Comparison of ENCODE assay signal across 1 cellular context in the genomic region with DNA sequence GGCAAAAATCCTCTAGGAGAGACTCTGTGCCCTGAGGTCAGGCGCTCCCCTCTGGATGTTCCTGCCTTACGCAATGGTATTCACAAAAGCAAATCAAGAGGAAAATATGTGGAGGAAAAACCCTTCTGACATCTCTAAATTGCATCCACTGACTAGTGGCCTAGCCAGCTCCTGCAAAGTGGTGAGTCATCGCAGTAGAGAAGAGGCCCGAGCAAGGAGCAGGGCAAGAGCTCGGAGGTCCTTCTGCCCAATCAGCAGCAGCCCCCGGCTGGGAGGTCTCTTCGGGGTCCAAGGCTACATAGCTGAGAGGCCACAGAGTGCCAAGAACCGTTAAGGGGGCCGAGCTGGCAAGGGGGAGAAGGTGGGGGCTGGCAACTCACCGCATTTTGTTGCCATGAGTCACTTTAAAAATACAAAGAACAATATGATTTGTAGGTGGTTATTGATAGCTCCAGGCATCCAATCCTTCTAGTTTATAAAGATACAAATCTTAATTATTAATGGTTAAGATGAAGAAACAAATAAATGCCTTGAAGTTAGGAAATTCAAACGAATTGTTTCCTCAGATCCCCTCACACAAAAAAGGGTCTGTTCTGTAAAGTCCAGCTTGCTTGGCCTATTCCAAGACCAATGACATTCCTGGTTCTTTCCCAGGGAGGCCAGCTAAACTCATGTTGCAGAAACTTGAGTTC.
TF ChIP-seq lines count a peak whose summit lies in the region.

No MANE protein-coding gene starts in this region.

TF ChIP-seq in HepG2, 621 proteins besides CTCF, POLR2A, EP300 and RAD21 (continued from another document and continues in another):
- no peak for TF ChIP-seq FOXK1 (CRISPR knock-in tag; IDR thresholded peaks at IDR 0.05; ENCODE audit: borderline replicate concordance, low read depth)
- TF ChIP-seq FIP1L1 (IDR thresholded peaks at IDR 0.05; ENCODE audit: borderline replicate concordance, insufficient read depth, low read depth, low read length), result no peak
- TF ChIP-seq ZNF274 (CRISPR knock-in tag; IDR thresholded peaks at IDR 0.05), result no peak
- TF ChIP-seq SRY (CRISPR knock-in tag; IDR thresholded peaks at IDR 0.05), result 0 out of 2 replicates have a peak, but pooled peaks have one; percentile 45
- TF ChIP-seq JUND (CRISPR knock-in tag; IDR thresholded peaks at IDR 0.05), result peak; percentile 96
- TF ChIP-seq, protein P1, sequence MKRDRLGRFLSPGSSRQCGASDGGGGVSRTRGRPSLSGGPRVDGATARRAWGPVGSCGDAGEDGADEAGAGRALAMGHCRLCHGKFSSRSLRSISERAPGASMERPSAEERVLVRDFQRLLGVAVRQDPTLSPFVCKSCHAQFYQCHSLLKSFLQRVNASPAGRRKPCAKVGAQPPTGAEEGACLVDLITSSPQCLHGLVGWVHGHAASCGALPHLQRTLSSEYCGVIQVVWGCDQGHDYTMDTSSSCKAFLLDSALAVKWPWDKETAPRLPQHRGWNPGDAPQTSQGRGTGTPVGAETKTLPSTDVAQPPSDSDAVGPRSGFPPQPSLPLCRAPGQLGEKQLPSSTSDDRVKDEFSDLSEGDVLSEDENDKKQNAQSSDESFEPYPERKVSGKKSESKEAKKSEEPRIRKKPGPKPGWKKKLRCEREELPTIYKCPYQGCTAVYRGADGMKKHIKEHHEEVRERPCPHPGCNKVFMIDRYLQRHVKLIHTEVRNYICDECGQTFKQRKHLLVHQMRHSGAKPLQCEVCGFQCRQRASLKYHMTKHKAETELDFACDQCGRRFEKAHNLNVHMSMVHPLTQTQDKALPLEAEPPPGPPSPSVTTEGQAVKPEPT (CRISPR knock-in tag; IDR thresholded peaks at IDR 0.05; ENCODE audit: low read depth), result 0 out of 2 replicates have a peak, but pooled peaks have one; percentile 35
- TF ChIP-seq, protein P2, sequence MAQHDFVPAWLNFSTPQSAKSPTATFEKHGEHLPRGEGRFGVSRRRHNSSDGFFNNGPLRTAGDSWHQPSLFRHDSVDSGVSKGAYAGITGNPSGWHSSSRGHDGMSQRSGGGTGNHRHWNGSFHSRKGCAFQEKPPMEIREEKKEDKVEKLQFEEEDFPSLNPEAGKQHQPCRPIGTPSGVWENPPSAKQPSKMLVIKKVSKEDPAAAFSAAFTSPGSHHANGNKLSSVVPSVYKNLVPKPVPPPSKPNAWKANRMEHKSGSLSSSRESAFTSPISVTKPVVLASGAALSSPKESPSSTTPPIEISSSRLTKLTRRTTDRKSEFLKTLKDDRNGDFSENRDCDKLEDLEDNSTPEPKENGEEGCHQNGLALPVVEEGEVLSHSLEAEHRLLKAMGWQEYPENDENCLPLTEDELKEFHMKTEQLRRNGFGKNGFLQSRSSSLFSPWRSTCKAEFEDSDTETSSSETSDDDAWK (CRISPR knock-in tag; IDR thresholded peaks at IDR 0.05), result no peak
- TF ChIP-seq NR1H2 (CRISPR knock-in tag; IDR thresholded peaks at IDR 0.05; ENCODE audit: borderline replicate concordance, low read depth), result no peak
- no peak for TF ChIP-seq TOE1 (CRISPR knock-in tag; IDR thresholded peaks at IDR 0.05)
- TF ChIP-seq, protein P3, sequence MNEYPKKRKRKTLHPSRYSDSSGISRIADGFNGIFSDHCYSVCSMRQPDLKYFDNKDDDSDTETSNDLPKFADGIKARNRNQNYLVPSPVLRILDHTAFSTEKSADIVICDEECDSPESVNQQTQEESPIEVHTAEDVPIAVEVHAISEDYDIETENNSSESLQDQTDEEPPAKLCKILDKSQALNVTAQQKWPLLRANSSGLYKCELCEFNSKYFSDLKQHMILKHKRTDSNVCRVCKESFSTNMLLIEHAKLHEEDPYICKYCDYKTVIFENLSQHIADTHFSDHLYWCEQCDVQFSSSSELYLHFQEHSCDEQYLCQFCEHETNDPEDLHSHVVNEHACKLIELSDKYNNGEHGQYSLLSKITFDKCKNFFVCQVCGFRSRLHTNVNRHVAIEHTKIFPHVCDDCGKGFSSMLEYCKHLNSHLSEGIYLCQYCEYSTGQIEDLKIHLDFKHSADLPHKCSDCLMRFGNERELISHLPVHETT (CRISPR knock-in tag; conservative IDR thresholded peaks at IDR 0.05), result no peak
- no peak for TF ChIP-seq FOXK2 (IDR thresholded peaks at IDR 0.05)
- 0 out of 2 replicates have a peak, but pooled peaks have one; percentile 55 for TF ChIP-seq ZNF644 (CRISPR knock-in tag; IDR thresholded peaks at IDR 0.05; ENCODE audit: low read depth)
- TF ChIP-seq PAWR (CRISPR knock-in tag; IDR thresholded peaks at IDR 0.05; ENCODE audit: borderline replicate concordance), result no peak
- TF ChIP-seq, protein P4, sequence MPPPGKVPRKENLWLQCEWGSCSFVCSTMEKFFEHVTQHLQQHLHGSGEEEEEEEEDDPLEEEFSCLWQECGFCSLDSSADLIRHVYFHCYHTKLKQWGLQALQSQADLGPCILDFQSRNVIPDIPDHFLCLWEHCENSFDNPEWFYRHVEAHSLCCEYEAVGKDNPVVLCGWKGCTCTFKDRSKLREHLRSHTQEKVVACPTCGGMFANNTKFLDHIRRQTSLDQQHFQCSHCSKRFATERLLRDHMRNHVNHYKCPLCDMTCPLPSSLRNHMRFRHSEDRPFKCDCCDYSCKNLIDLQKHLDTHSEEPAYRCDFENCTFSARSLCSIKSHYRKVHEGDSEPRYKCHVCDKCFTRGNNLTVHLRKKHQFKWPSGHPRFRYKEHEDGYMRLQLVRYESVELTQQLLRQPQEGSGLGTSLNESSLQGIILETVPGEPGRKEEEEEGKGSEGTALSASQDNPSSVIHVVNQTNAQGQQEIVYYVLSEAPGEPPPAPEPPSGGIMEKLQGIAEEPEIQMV (CRISPR knock-in tag; IDR thresholded peaks at IDR 0.05; ENCODE audit: low read depth), result no peak
- no peak for TF ChIP-seq SSRP1 (CRISPR knock-in tag; IDR thresholded peaks at IDR 0.05)
- TF ChIP-seq, protein P5, sequence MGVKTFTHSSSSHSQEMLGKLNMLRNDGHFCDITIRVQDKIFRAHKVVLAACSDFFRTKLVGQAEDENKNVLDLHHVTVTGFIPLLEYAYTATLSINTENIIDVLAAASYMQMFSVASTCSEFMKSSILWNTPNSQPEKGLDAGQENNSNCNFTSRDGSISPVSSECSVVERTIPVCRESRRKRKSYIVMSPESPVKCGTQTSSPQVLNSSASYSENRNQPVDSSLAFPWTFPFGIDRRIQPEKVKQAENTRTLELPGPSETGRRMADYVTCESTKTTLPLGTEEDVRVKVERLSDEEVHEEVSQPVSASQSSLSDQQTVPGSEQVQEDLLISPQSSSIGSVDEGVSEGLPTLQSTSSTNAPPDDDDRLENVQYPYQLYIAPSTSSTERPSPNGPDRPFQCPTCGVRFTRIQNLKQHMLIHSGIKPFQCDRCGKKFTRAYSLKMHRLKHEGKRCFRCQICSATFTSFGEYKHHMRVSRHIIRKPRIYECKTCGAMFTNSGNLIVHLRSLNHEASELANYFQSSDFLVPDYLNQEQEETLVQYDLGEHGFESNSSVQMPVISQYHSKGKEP (CRISPR knock-in tag; IDR thresholded peaks at IDR 0.05), result no peak
- peak; percentile 98 for TF ChIP-seq FOSL2 (CRISPR knock-in tag; IDR thresholded peaks at IDR 0.05)
- TF ChIP-seq, protein P6, sequence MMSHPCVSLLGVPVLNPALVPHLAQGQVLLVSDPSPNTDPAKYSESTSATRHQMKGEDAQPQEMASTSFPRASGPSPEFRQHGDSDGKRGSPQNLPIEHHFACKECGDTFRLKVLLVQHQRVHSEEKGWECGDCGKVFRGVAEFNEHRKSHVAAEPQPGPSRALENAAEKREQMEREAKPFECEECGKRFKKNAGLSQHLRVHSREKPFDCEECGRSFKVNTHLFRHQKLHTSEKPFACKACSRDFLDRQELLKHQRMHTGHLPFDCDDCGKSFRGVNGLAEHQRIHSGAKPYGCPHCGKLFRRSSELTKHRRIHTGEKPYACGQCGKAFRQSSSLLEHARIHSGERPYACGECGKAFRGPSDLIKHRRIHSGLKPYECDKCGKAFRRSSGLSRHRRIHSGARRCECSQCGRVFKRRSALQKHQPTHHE (CRISPR knock-in tag; IDR thresholded peaks at IDR 0.05; ENCODE audit: borderline replicate concordance), result no peak
- no peak for TF ChIP-seq ZNF558 (CRISPR knock-in tag; IDR thresholded peaks at IDR 0.05; ENCODE audit: borderline replicate concordance)
- TF ChIP-seq, protein P7, sequence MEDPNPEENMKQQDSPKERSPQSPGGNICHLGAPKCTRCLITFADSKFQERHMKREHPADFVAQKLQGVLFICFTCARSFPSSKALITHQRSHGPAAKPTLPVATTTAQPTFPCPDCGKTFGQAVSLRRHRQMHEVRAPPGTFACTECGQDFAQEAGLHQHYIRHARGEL (CRISPR knock-in tag; IDR thresholded peaks at IDR 0.05), result no peak
- TF ChIP-seq, protein P8, sequence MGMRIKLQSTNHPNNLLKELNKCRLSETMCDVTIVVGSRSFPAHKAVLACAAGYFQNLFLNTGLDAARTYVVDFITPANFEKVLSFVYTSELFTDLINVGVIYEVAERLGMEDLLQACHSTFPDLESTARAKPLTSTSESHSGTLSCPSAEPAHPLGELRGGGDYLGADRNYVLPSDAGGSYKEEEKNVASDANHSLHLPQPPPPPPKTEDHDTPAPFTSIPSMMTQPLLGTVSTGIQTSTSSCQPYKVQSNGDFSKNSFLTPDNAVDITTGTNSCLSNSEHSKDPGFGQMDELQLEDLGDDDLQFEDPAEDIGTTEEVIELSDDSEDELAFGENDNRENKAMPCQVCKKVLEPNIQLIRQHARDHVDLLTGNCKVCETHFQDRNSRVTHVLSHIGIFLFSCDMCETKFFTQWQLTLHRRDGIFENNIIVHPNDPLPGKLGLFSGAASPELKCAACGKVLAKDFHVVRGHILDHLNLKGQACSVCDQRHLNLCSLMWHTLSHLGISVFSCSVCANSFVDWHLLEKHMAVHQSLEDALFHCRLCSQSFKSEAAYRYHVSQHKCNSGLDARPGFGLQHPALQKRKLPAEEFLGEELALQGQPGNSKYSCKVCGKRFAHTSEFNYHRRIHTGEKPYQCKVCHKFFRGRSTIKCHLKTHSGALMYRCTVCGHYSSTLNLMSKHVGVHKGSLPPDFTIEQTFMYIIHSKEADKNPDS (CRISPR knock-in tag; IDR thresholded peaks at IDR 0.05), result no peak
- TF ChIP-seq, protein P9, sequence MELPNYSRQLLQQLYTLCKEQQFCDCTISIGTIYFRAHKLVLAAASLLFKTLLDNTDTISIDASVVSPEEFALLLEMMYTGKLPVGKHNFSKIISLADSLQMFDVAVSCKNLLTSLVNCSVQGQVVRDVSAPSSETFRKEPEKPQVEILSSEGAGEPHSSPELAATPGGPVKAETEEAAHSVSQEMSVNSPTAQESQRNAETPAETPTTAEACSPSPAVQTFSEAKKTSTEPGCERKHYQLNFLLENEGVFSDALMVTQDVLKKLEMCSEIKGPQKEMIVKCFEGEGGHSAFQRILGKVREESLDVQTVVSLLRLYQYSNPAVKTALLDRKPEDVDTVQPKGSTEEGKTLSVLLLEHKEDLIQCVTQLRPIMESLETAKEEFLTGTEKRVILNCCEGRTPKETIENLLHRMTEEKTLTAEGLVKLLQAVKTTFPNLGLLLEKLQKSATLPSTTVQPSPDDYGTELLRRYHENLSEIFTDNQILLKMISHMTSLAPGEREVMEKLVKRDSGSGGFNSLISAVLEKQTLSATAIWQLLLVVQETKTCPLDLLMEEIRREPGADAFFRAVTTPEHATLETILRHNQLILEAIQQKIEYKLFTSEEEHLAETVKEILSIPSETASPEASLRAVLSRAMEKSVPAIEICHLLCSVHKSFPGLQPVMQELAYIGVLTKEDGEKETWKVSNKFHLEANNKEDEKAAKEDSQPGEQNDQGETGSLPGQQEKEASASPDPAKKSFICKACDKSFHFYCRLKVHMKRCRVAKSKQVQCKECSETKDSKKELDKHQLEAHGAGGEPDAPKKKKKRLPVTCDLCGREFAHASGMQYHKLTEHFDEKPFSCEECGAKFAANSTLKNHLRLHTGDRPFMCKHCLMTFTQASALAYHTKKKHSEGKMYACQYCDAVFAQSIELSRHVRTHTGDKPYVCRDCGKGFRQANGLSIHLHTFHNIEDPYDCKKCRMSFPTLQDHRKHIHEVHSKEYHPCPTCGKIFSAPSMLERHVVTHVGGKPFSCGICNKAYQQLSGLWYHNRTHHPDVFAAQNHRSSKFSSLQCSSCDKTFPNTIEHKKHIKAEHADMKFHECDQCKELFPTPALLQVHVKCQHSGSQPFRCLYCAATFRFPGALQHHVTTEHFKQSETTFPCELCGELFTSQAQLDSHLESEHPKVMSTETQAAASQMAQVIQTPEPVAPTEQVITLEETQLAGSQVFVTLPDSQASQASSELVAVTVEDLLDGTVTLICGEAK (IDR thresholded peaks at IDR 0.05), result no peak
- TF ChIP-seq, protein P9 (CRISPR knock-in tag; IDR thresholded peaks at IDR 0.05), result 0 out of 2 replicates have a peak, but pooled peaks have one; percentile 46
- no peak for TF ChIP-seq CREB1 (IDR thresholded peaks at IDR 0.05)
- TF ChIP-seq CREB1 (CRISPR knock-in tag; IDR thresholded peaks at IDR 0.05), result peak; percentile 44; the same call in 1 of the 2 replicates
- no peak for TF ChIP-seq CC2D1A (CRISPR knock-in tag; IDR thresholded peaks at IDR 0.05)
- no peak for TF ChIP-seq ONECUT2 (CRISPR knock-in tag; IDR thresholded peaks at IDR 0.05)
- no peak for TF ChIP-seq MED8 (CRISPR knock-in tag; IDR thresholded peaks at IDR 0.05; ENCODE audit: insufficient replicate concordance)
- TF ChIP-seq, protein P10, sequence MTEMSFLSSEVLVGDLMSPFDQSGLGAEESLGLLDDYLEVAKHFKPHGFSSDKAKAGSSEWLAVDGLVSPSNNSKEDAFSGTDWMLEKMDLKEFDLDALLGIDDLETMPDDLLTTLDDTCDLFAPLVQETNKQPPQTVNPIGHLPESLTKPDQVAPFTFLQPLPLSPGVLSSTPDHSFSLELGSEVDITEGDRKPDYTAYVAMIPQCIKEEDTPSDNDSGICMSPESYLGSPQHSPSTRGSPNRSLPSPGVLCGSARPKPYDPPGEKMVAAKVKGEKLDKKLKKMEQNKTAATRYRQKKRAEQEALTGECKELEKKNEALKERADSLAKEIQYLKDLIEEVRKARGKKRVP (CRISPR knock-in tag; IDR thresholded peaks at IDR 0.05), result peak in 1 of 2 experiments; percentile 75; a peak in 2 of 4 replicates
